Comparison of ENCODE assay signal across 22 cellular contexts in genomic region chr18:79537758-79538157, GRCh38.
DNase-seq lines count a peak whose midpoint lies in the region; ATAC-seq, FAIRE-seq and TF ChIP-seq lines count a peak whose summit lies in the region.
"Had no signal": no experiment of that assay in that cellular context is flagged by ENCODE, and none has a peak within 500 bp of the region (broad histone marks: within the 10 kb centered on the region; RNA-seq: fewer than 3 reads in every experiment).

No MANE protein-coding gene starts in this region.

- H3K9me3 Mint-ChIP-seq in H9 (peaks cover 25 to 31% of the 10 kb centered on the region in 2 experiments), astrocyte (ENCODE audit: unreplicated experiment) (peaks cover 13% of the 10 kb centered on the region), endodermal cell (peaks cover 26% of the 10 kb centered on the region)

- H3K36me3 Mint-ChIP-seq in H9 (ENCODE audit: insufficient read depth in 1 of 3, low read depth in 3 of 3) (peaks cover 4 to 9% (median 5%) of the 10 kb centered on the region in 3 experiments; a peak in 5 of 7 replicates), astrocyte (ENCODE audit: low read depth, unreplicated experiment) (no peaks in the 10 kb centered on the region), endodermal cell (ENCODE audit: low read depth) (peaks cover 2% of the 10 kb centered on the region)

- no peak for TF ChIP-seq CTCF in H9 (conservative IDR thresholded peaks at IDR 0.05)
- no peak for TF ChIP-seq CTCF in astrocyte (IDR thresholded peaks at IDR 0.05; ENCODE audit: insufficient read depth, low read depth, low read length)
- TF ChIP-seq CTCF in endodermal cell (conservative IDR thresholded peaks at IDR 0.05): no peak

- no peak overlapping the region for H2AFZ ChIP-seq in H9 (ENCODE audit: low read length)
- H2AFZ ChIP-seq in astrocyte (ENCODE audit: low read depth, low read length): no peak overlapping the region

- H3K4ac ChIP-seq in H9 (ENCODE audit: low read depth, low read length): no peak overlapping the region

- no peak overlapping the region for H2BK15ac ChIP-seq in H9 (ENCODE audit: low read depth, low read length)

- H3K79me1 ChIP-seq in H9 (ENCODE audit: insufficient read depth, low read depth, low read length, poor library complexity, severe bottlenecking): no peaks in the 10 kb centered on the region

- H3T11ph ChIP-seq in H9 (ENCODE audit: low read length): no peak overlapping the region

- H3K27me3 ChIP-seq in H9 (ENCODE audit: insufficient read depth, low read length) (no peaks in the 10 kb centered on the region), astrocyte (ENCODE audit: insufficient read depth, low read length) (peaks cover 37% of the 10 kb centered on the region), endodermal cell (ENCODE audit: control insufficient read depth, insufficient read depth, low read length, poor library complexity, severe bottlenecking) (no peaks in the 10 kb centered on the region)

- FAIRE-seq in astrocyte (lab: Jason Lieb, UNC): no peak
- FAIRE-seq: A204.1, D721Med, GM12892, GM18507, HTR-8/SVneo had no signal

- H3K9ac ChIP-seq in H9 (ENCODE audit: extremely low read depth, insufficient read length, low read length) (no peak overlapping the region), astrocyte (ENCODE audit: low read length) (no peak overlapping the region), endodermal cell (ENCODE audit: extremely low read depth, low read length, poor library complexity, severe bottlenecking) (no peak overlapping the region)

- H3K79me2 ChIP-seq in H9 (ENCODE audit: insufficient read depth, low read length): no peaks in the 10 kb centered on the region
- H3K79me2 ChIP-seq in astrocyte (ENCODE audit: insufficient read depth, low read length): no peaks in the 10 kb centered on the region

- H4K5ac ChIP-seq in H9 (ENCODE audit: insufficient read length, low read depth, low read length): no peak overlapping the region

- no peak overlapping the region for H3K18ac ChIP-seq in H9 (ENCODE audit: insufficient read length, low read depth, low read length)

- H2BK12ac ChIP-seq in H9 (ENCODE audit: insufficient read length, low read depth, low read length): no peak overlapping the region

- no peak overlapping the region for H3K4me3 Mint-ChIP-seq in H9
- peak overlapping the region; percentile 29 for H3K4me3 Mint-ChIP-seq in astrocyte (ENCODE audit: unreplicated experiment)
- H3K4me3 Mint-ChIP-seq in endodermal cell: no peak overlapping the region
- H3K4me3 Mint-ChIP-seq: CD4-positive, alpha-beta T cell had no signal

- H3K4me3 ChIP-seq in astrocyte (ENCODE audit: insufficient read depth, low read depth, low read length) (no peak overlapping the region), endodermal cell (ENCODE audit: low read length) (peak overlapping the region; percentile 8)

- H3K4me1 Mint-ChIP-seq in H9 (no peaks in the 10 kb centered on the region), astrocyte (ENCODE audit: low read depth, unreplicated experiment) (no peaks in the 10 kb centered on the region), endodermal cell (no peaks in the 10 kb centered on the region)

- DNase-seq in H9 (no peak), astrocyte (ENCODE audit: low read depth) (no peak), endodermal cell (no peak), DMS 273 (lab: John Stamatoyannopoulos, UW; ENCODE audit: unreplicated experiment) (no peak), cerebellar cortex (ENCODE audit: low spot score) (no peak)
- DNase-seq: ACHN; BE2C; C1 segment of cervical spinal cord; Caco-2; CD4-positive, alpha-beta T cell; DMS153; DMS79; GDM1; HCEC 1CT; IMR-90; KG1 had no signal

- H3K27me3 Mint-ChIP-seq in H9 (ENCODE audit: low read depth) (peaks cover 35% of the 10 kb centered on the region), astrocyte (ENCODE audit: low read depth, unreplicated experiment) (peaks cover 34% of the 10 kb centered on the region), endodermal cell (ENCODE audit: insufficient read depth) (peaks cover 3% of the 10 kb centered on the region)
- H3K27me3 Mint-ChIP-seq: CD4-positive, alpha-beta T cell had no signal

- peak overlapping the region; percentile 32 for H2BK20ac ChIP-seq in H9 (ENCODE audit: low read depth, low read length, poor library complexity, severe bottlenecking)

- H3K4me1 ChIP-seq in H9 (ENCODE audit: insufficient read depth, low read length): no peaks in the 10 kb centered on the region
- H3K4me1 ChIP-seq in astrocyte (ENCODE audit: insufficient read depth, low read length): no peaks in the 10 kb centered on the region
- peaks cover 3% of the 10 kb centered on the region for H3K4me1 ChIP-seq in endodermal cell (ENCODE audit: control insufficient read depth, insufficient read depth, low read length)
- H3K4me1 ChIP-seq: BE2C, Caco-2 had no signal

- H3K27ac Mint-ChIP-seq in H9 (no peak overlapping the region), astrocyte (ENCODE audit: unreplicated experiment) (no peak overlapping the region), endodermal cell (no peak overlapping the region)
- H3K27ac Mint-ChIP-seq: CD4-positive, alpha-beta T cell had no signal

- H3K36me3 ChIP-seq in astrocyte (ENCODE audit: insufficient read depth, low read length) (no peaks in the 10 kb centered on the region), endodermal cell (ENCODE audit: control insufficient read depth, insufficient read depth, low read length) (no peaks in the 10 kb centered on the region)
- H3K36me3 ChIP-seq: BE2C had no signal

- H4K20me1 ChIP-seq in H9 (ENCODE audit: control insufficient read depth, insufficient read depth, insufficient read length) (no peaks in the 10 kb centered on the region), astrocyte (ENCODE audit: insufficient read depth, low read length) (no peaks in the 10 kb centered on the region)

- H3K27ac ChIP-seq in H9 (ENCODE audit: insufficient read length, low read depth, low read length): no peak overlapping the region
- no peak overlapping the region for H3K27ac ChIP-seq in astrocyte (ENCODE audit: low read depth, low read length)
- H3K27ac ChIP-seq in endodermal cell (ENCODE audit: low read depth, low read length): no peak overlapping the region

- no peak overlapping the region for H4K8ac ChIP-seq in H9 (replicated peaks; ENCODE audit: insufficient read length, low read depth, low read length)

- no peak overlapping the region for H3K23ac ChIP-seq in H9 (ENCODE audit: insufficient read length, low read depth, low read length)

- H3K14ac ChIP-seq in H9 (ENCODE audit: insufficient read depth, low read length): no peak overlapping the region

- ATAC-seq in GM21526 (IDR thresholded peaks at IDR 0.05; ENCODE audit: low FRiP score, unreplicated experiment): no peak

- H4K91ac ChIP-seq in H9 (ENCODE audit: insufficient read length, low read depth, low read length): no peak overlapping the region

- H2AK5ac ChIP-seq in H9 (ENCODE audit: insufficient read length, low read length): no peak overlapping the region

- H2BK5ac ChIP-seq in H9 (ENCODE audit: insufficient read length, low read length): no peak overlapping the region

- H3K56ac ChIP-seq in H9 (ENCODE audit: insufficient read length, low read depth, low read length): no peak overlapping the region

- H2BK120ac ChIP-seq in H9 (ENCODE audit: low read depth, low read length, poor library complexity, severe bottlenecking): no peak overlapping the region

- no peaks in the 10 kb centered on the region for H3K23me2 ChIP-seq in H9 (ENCODE audit: insufficient read length, low read depth, low read length, poor library complexity, severe bottlenecking)

- H3K9me3 ChIP-seq in H9 (ENCODE audit: control insufficient read depth, low read depth, low read length) (peaks cover 8% of the 10 kb centered on the region), astrocyte (ENCODE audit: insufficient read depth, low read depth, low read length) (peaks cover 5% of the 10 kb centered on the region), endodermal cell (ENCODE audit: control insufficient read depth, low read length) (peaks cover 17% of the 10 kb centered on the region)
- H3K9me3 ChIP-seq: BE2C, Caco-2 had no signal

- H3K4me2 ChIP-seq in H9 (ENCODE audit: insufficient read depth, insufficient read length, low read length) (no peak overlapping the region), astrocyte (ENCODE audit: low read length) (no peak overlapping the region)

- no CpG with 5 or more reads among the region's 8 CpGs for WGBS in H9 (ENCODE audit: extremely low coverage, insufficient read length, low lambda C conversion rate)
- WGBS in endodermal cell (ENCODE audit: insufficient coverage in 1 of 2, insufficient read length in 1 of 2), 2 experiments: 94 to 95% methylated on average over 8 of the region's 8 CpGs
